1 cellular context compared by ENCODE assay signal in genomic region chr20:297925-298754, GRCh38.
TF ChIP-seq lines count a peak whose summit lies in the region.

No MANE protein-coding gene starts in this region.

TF ChIP-seq in HepG2, 621 proteins besides CTCF, POLR2A, EP300 and RAD21 (continued from another document and continues in another):
- TF ChIP-seq ZNF280D (CRISPR knock-in tag; IDR thresholded peaks at IDR 0.05), result 0 out of 2 replicates have a peak, but pooled peaks have one; percentile 66
- peak; percentile 9; the same call in 1 of the 2 replicates for TF ChIP-seq ZBTB33 (CRISPR knock-in tag; IDR thresholded peaks at IDR 0.05)
- peak; percentile 8; the same call in 1 of the 2 replicates for TF ChIP-seq ZBTB20 (CRISPR knock-in tag; IDR thresholded peaks at IDR 0.05; ENCODE audit: borderline replicate concordance, low read depth)
- peak; percentile 81; the same call in 1 of the 2 replicates for TF ChIP-seq ZBTB46 (CRISPR knock-in tag; IDR thresholded peaks at IDR 0.05; ENCODE audit: borderline replicate concordance)
- peak; percentile 70; the same call in 1 of the 2 replicates for TF ChIP-seq ESRRA (CRISPR knock-in tag; IDR thresholded peaks at IDR 0.05; ENCODE audit: low read depth)
- peak; percentile 3; the same call in 1 of the 2 replicates for TF ChIP-seq BRD4 (CRISPR knock-in tag; IDR thresholded peaks at IDR 0.05)
- TF ChIP-seq ZNF441 (CRISPR knock-in tag; IDR thresholded peaks at IDR 0.05; ENCODE audit: borderline replicate concordance), result peak; percentile 71
- TF ChIP-seq NR0B2 (CRISPR knock-in tag; IDR thresholded peaks at IDR 0.05), result peak; percentile 87
- TF ChIP-seq TCF7L2 (IDR thresholded peaks at IDR 0.05; ENCODE audit: low read depth, low read length), result no peak
- peak; percentile 72; the same call in 1 of the 2 replicates for TF ChIP-seq ATAD3A (CRISPR knock-in tag; IDR thresholded peaks at IDR 0.05)
- no peak for TF ChIP-seq MAFK (conservative IDR thresholded peaks at IDR 0.05 in 1 of 2, IDR thresholded peaks at IDR 0.05 in 1 of 2; ENCODE audit: low read length in 2 of 2)
- TF ChIP-seq HHEX (CRISPR knock-in tag; IDR thresholded peaks at IDR 0.05), result no peak
- peak; percentile 48; the same call in 1 of the 2 replicates for TF ChIP-seq E2F5 (CRISPR knock-in tag; conservative IDR thresholded peaks at IDR 0.05)
- TF ChIP-seq E2F1 (CRISPR knock-in tag; IDR thresholded peaks at IDR 0.05), result no peak
- TF ChIP-seq ZNF496 (CRISPR knock-in tag; IDR thresholded peaks at IDR 0.05; ENCODE audit: insufficient replicate concordance), result no peak
- no peak; the same call in 1 of the 2 replicates for TF ChIP-seq YEATS2 (CRISPR knock-in tag; IDR thresholded peaks at IDR 0.05; ENCODE audit: borderline replicate concordance)
- TF ChIP-seq CREBL2 (CRISPR knock-in tag; IDR thresholded peaks at IDR 0.05; ENCODE audit: borderline replicate concordance), result peak; percentile 68; the same call in 1 of the 2 replicates
- TF ChIP-seq FLYWCH1 (CRISPR knock-in tag; IDR thresholded peaks at IDR 0.05), result no peak
- TF ChIP-seq ZSCAN9 (CRISPR knock-in tag; IDR thresholded peaks at IDR 0.05; ENCODE audit: borderline replicate concordance), result peak; percentile 87; the same call in 1 of the 2 replicates
- peak; percentile 58 for TF ChIP-seq ZBTB2 (CRISPR knock-in tag; IDR thresholded peaks at IDR 0.05; ENCODE audit: low read depth)
- no peak; the same call in 1 of the 2 replicates for TF ChIP-seq IRX3 (CRISPR knock-in tag; IDR thresholded peaks at IDR 0.05; ENCODE audit: borderline replicate concordance, low read depth)
- TF ChIP-seq USF2 (IDR thresholded peaks at IDR 0.05; ENCODE audit: low read depth, low read length), result no peak
- no peak; the same call in 1 of the 2 replicates for TF ChIP-seq USF2 (CRISPR knock-in tag; IDR thresholded peaks at IDR 0.05; ENCODE audit: borderline replicate concordance)
- no peak for TF ChIP-seq ZNF180 (CRISPR knock-in tag; IDR thresholded peaks at IDR 0.05; ENCODE audit: borderline replicate concordance, low read depth)
- peak; percentile 88; the same call in 1 of the 2 replicates for TF ChIP-seq MXD1 (CRISPR knock-in tag; IDR thresholded peaks at IDR 0.05)
- peak; percentile 57; the same call in 1 of the 2 replicates for TF ChIP-seq RXRA (CRISPR knock-in tag; IDR thresholded peaks at IDR 0.05)
- TF ChIP-seq HDAC6 (IDR thresholded peaks at IDR 0.05; ENCODE audit: low read depth, low read length), result no peak
- TF ChIP-seq ZNF350 (CRISPR knock-in tag; IDR thresholded peaks at IDR 0.05; ENCODE audit: borderline replicate concordance, low read depth), result 0 out of 2 replicates have a peak, but pooled peaks have one; percentile 52
- TF ChIP-seq ZNF549 (CRISPR knock-in tag; IDR thresholded peaks at IDR 0.05), result no peak
- 0 out of 2 replicates have a peak, but pooled peaks have one; percentile 58 for TF ChIP-seq BATF2 (CRISPR knock-in tag; IDR thresholded peaks at IDR 0.05)
- TF ChIP-seq ZBTB10 (CRISPR knock-in tag; IDR thresholded peaks at IDR 0.05; ENCODE audit: borderline replicate concordance), result no peak
- 0 out of 2 replicates have a peak, but pooled peaks have one; percentile 17 for TF ChIP-seq CCDC6 (CRISPR knock-in tag; IDR thresholded peaks at IDR 0.05)
- TF ChIP-seq ZNF780A (CRISPR knock-in tag; IDR thresholded peaks at IDR 0.05), result 0 out of 2 replicates have a peak, but pooled peaks have one; percentile 42
- TF ChIP-seq ZNF747 (CRISPR knock-in tag; IDR thresholded peaks at IDR 0.05; ENCODE audit: borderline replicate concordance), result peak; percentile 54
- TF ChIP-seq ZNF564 (CRISPR knock-in tag; IDR thresholded peaks at IDR 0.05), result no peak; the same call in 1 of the 2 replicates
- peak; percentile 74 for TF ChIP-seq THRA (CRISPR knock-in tag; IDR thresholded peaks at IDR 0.05; ENCODE audit: borderline replicate concordance)
- TF ChIP-seq DNMT3B (CRISPR knock-in tag; conservative IDR thresholded peaks at IDR 0.05), result 0 out of 2 replicates have a peak, but pooled peaks have one; percentile 66
- peak; percentile 32; the same call in 1 of the 2 replicates for TF ChIP-seq SOX5 (CRISPR knock-in tag; IDR thresholded peaks at IDR 0.05; ENCODE audit: borderline replicate concordance)
